8 cellular contexts compared by ENCODE assay signal in genomic region chr20:49219091-49219923, GRCh38. TPM values are rescaled to one million over a fixed set of nuclear protein-coding genes. Genes with fewer than 3 reads are reported as not detected.
DNase-seq lines count a peak whose midpoint lies in the region; ATAC-seq, FAIRE-seq and TF ChIP-seq lines count a peak whose summit lies in the region.

A gene with protein sequence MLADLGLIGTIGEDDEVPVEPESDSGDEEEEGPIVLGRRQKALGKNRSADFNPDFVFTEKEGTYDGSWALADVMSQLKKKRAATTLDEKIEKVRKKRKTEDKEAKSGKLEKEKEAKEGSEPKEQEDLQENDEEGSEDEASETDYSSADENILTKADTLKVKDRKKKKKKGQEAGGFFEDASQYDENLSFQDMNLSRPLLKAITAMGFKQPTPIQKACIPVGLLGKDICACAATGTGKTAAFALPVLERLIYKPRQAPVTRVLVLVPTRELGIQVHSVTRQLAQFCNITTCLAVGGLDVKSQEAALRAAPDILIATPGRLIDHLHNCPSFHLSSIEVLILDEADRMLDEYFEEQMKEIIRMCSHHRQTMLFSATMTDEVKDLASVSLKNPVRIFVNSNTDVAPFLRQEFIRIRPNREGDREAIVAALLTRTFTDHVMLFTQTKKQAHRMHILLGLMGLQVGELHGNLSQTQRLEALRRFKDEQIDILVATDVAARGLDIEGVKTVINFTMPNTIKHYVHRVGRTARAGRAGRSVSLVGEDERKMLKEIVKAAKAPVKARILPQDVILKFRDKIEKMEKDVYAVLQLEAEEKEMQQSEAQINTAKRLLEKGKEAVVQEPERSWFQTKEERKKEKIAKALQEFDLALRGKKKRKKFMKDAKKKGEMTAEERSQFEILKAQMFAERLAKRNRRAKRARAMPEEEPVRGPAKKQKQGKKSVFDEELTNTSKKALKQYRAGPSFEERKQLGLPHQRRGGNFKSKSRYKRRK (plus strand): TSS chr20:49219416. CDS start chr20:49219449, 33 bp downstream.

- no peaks in the 10 kb centered on the region for H3K9me1 ChIP-seq in keratinocyte (ENCODE audit: control insufficient read depth, extremely low read depth, insufficient read depth, low read length)

- H3K9ac ChIP-seq in keratinocyte (ENCODE audit: control insufficient read depth, extremely low read depth, insufficient read depth, low read length) = peak within 1 kb of the TSS; percentile 92

- DNase-seq in AG10803 (ENCODE audit: low read depth) (peak; percentile 98), NCI-H510A (lab: John Stamatoyannopoulos, UW) (peak; percentile 97), cerebellum (ENCODE audit: low spot score) (peak; percentile 97), keratinocyte (ENCODE audit: low read depth, low spot score) (peak; percentile 98)
- DNase-seq in activated CD4-positive, alpha-beta T cell treated with anti-CD3 and anti-CD28 coated beads for 1 hour = peak; percentile 97
- DNase-seq in stimulated activated CD4-positive, alpha-beta T cell treated with anti-CD3 and anti-CD28 coated beads, Interleukin-15, amount 100 ng/mL, for 1 hour (ENCODE audit: low read depth in 1 of 2, low spot score in 1 of 2) = peak; percentile 87 to 95

- peak within 1 kb of the TSS; percentile 96 for H3K4me3 ChIP-seq in AG10803 (ENCODE audit: low read length)
- H3K4me3 ChIP-seq in keratinocyte (ENCODE audit: control insufficient read depth in 2 of 3, extremely low read depth in 1 of 3, insufficient read depth in 2 of 3, low read depth in 1 of 3, low read length in 3 of 3) = peak within 1 kb of the TSS; percentile 75 to 100 (median 90)

- FAIRE-seq in keratinocyte (lab: Jason Lieb, UNC) = peak; percentile 83

- H4K20me1 ChIP-seq in keratinocyte (ENCODE audit: control insufficient read depth, extremely low read depth, insufficient read depth, low read length) = no peaks in the 10 kb centered on the region

- H3K27ac ChIP-seq in keratinocyte (ENCODE audit: control insufficient read depth, insufficient read depth, low read length) = peak within 1 kb of the TSS; percentile 93

- dilution Hi-C loops in keratinocyte (cut with MboI; ENCODE audit: extremely low pct_ligation_motif_present, low sequenced_read_pairs) = no loop called here

- H3K36me3 ChIP-seq in keratinocyte (ENCODE audit: control insufficient read depth in 2 of 2, extremely low read depth in 1 of 2, insufficient read depth in 2 of 2, low read length in 2 of 2) = peaks cover 7 to 18% of the 10 kb centered on the region in 2 experiments

- peak within 1 kb of the TSS; percentile 100 for H2AFZ ChIP-seq in keratinocyte (ENCODE audit: control insufficient read depth, low read length)

- ATAC-seq in GM19043 (IDR thresholded peaks at IDR 0.05; ENCODE audit: low read depth, unreplicated experiment) (peak; percentile 88), HG03378 (IDR thresholded peaks at IDR 0.05; ENCODE audit: unreplicated experiment) (peak; percentile 69)

- peak within 1 kb of the TSS; percentile 97 for H3K4me2 ChIP-seq in keratinocyte (ENCODE audit: control insufficient read depth, extremely low read depth, insufficient read depth, low read depth, low read length)

- no peak for TF ChIP-seq CTCF in AG10803 (conservative IDR thresholded peaks at IDR 0.05; ENCODE audit: low read length)
- no peak for TF ChIP-seq CTCF in keratinocyte (optimal IDR thresholded peaks at IDR 0.05 in 1 of 3, IDR thresholded peaks at IDR 0.05 in 1 of 3, conservative IDR thresholded peaks at IDR 0.05 in 1 of 3; ENCODE audit: extremely low read depth in 1 of 3, insufficient read depth in 2 of 3, low read length in 3 of 3)

- H3K27me3 ChIP-seq in keratinocyte (ENCODE audit: control insufficient read depth, extremely low read depth, insufficient read depth, low read length) = no peaks in the 10 kb centered on the region

- peaks cover 23% of the 10 kb centered on the region for H3K79me2 ChIP-seq in keratinocyte (ENCODE audit: control insufficient read depth, insufficient read depth, low read length)

- H3K4me1 ChIP-seq in keratinocyte (ENCODE audit: control insufficient read depth, extremely low read depth, insufficient read depth, low read length) = peaks cover 11% of the 10 kb centered on the region

- no peaks in the 10 kb centered on the region for H3K9me3 ChIP-seq in keratinocyte (ENCODE audit: control insufficient read depth, low read depth, low read length)

RNA-seq across cellular contexts. Expression of the gene that starts here (rescaled TPM):
- 17.1 TPM for total RNA-seq in cerebellum
- 33.8 to 42.1 TPM (median 34.5 TPM) in 3 replicates for polyA plus RNA-seq in keratinocyte
- 135 TPM for polyA plus RNA-seq in keratinocyte (2011; ENCODE audit: low read depth)
- 35.2 and 42.0 TPM in 2 replicates for polyA plus RNA-seq in keratinocyte (2011; cell fraction: cytosol; rRNA removed)
- 74.5 and 80.6 TPM in 2 replicates for polyA plus RNA-seq in keratinocyte (2011; cell fraction: nucleus; rRNA removed)
- polyA plus RNA-seq in keratinocyte (2012; ENCODE audit: low replicate concordance) = 39.9 and 43.2 TPM in 2 replicates
- polyA minus RNA-seq in keratinocyte = 30.7 to 54.2 TPM (median 40.5 TPM) in 3 replicates
- polyA minus RNA-seq in keratinocyte (2011; cell fraction: cytosol; rRNA and poly(A)+ RNA removed) = 33.2 TPM
- polyA minus RNA-seq in keratinocyte (2011; cell fraction: nucleus; rRNA and poly(A)+ RNA removed) = 30.6 and 32.8 TPM in 2 replicates

Comparison
In these comparisons a context has a peak if more than half of its experiments do, and no peak if none do; other contexts are left out.
1. Peak in every context shown above with its lines: DNase-seq, ATAC-seq, H3K4me3 ChIP-seq and H3K27ac ChIP-seq.